ENCODE assay signal across 29 cellular contexts in genomic region chr6:46095251-46095650, GRCh38.
"Had no signal": no experiment of that assay in that cellular context is flagged by ENCODE, and none has a peak within 500 bp of the region (broad histone marks: within the 10 kb centered on the region; RNA-seq: fewer than 3 reads in every experiment).

No MANE protein-coding gene starts in this region.

- H3K27ac ChIP-seq: colonic mucosa, coronary artery, dorsolateral prefrontal cortex, epithelial cell of prostate, esophagus muscularis mucosa, esophagus squamous epithelium, foreskin keratinocyte, gastrocnemius medialis, gastroesophageal sphincter, heart left ventricle, heart right ventricle had no signal

- H3K4me3 ChIP-seq: colonic mucosa, coronary artery, dorsolateral prefrontal cortex, esophagus muscularis mucosa, esophagus squamous epithelium, gastrocnemius medialis, gastroesophageal sphincter, heart left ventricle, heart right ventricle had no signal

- H3K4me3 Mint-ChIP-seq: dendritic cell treated with granulocyte-macrophage colony-stimulating factor and Interleukin-4, amounts not matched to agents 40 ng/mL and 50 ng/mL, for 4 days; effector memory CD8-positive, alpha-beta T cell; endodermal cell had no signal

- ATAC-seq: effector memory CD8-positive, alpha-beta T cell; esophagus mucosa; foreskin keratinocyte; gastrocnemius medialis; gastroesophageal sphincter; heart left ventricle had no signal

- H3K4me1 Mint-ChIP-seq: endodermal cell had no signal

- FAIRE-seq: colon, endometrium, endothelial cell of umbilical vein, frontal cortex had no signal

- H3K9me3 ChIP-seq: colonic mucosa, gastrocnemius medialis had no signal

- H3K27me3 ChIP-seq: colonic mucosa, dorsolateral prefrontal cortex, esophagus muscularis mucosa, gastrocnemius medialis, gastroesophageal sphincter, heart left ventricle, heart right ventricle had no signal

- H3K36me3 ChIP-seq: colonic mucosa, esophagus muscularis mucosa, esophagus squamous epithelium, gastrocnemius medialis, gastroesophageal sphincter, heart left ventricle, heart right ventricle had no signal

- H3K4me1 ChIP-seq: colonic mucosa, esophagus muscularis mucosa, esophagus squamous epithelium, foreskin keratinocyte, gastroesophageal sphincter had no signal

- H3K27ac Mint-ChIP-seq: dendritic cell treated with granulocyte-macrophage colony-stimulating factor and Interleukin-4, amounts not matched to agents 40 ng/mL and 50 ng/mL, for 4 days; effector memory CD8-positive, alpha-beta T cell; endodermal cell had no signal

- DNase-seq: colonic mucosa; cortex of kidney; dermis blood vessel endothelial cell; dorsolateral prefrontal cortex; effector CD4-positive, alpha-beta T cell; effector CD8-positive, alpha-beta T cell; effector memory CD4-positive, alpha-beta T cell; effector memory CD8-positive, alpha-beta T cell; endodermal cell; erythroblast; esophagus squamous epithelium; foreskin fibroblast; foreskin keratinocyte; foreskin melanocyte; gastrocnemius medialis; glutamatergic neuron; head of caudate nucleus; heart left ventricle; heart right ventricle had no signal
